In genomic region chr7:156999611-157000046, GRCh38 we compare ENCODE assay signal across 11 cellular contexts. TPM values are rescaled to one million over a fixed set of nuclear protein-coding genes. Genes with fewer than 3 reads are reported as not detected.
A peak's percentile ranks its signal among the peaks of the same experiment; 100 is the strongest.
DNase-seq lines count a peak whose midpoint lies in the region; ATAC-seq and TF ChIP-seq lines count a peak whose summit lies in the region.
"Had no signal": no experiment of that assay in that cellular context is flagged by ENCODE, and none has a peak within 500 bp of the region (broad histone marks: within the 10 kb centered on the region; RNA-seq: fewer than 3 reads in every experiment).

No MANE protein-coding gene starts in this region.

- peak overlapping the region; percentile 58 for H3K4me3 Mint-ChIP-seq in CD4-positive, alpha-beta T cell
- peak overlapping the region; percentile 36 to 81 (median 64) for H3K4me3 Mint-ChIP-seq in naive thymus-derived CD8-positive, alpha-beta T cell

- no peaks in the 10 kb centered on the region for H3K9me3 Mint-ChIP-seq in CD4-positive, alpha-beta T cell
- H3K9me3 Mint-ChIP-seq in naive thymus-derived CD8-positive, alpha-beta T cell = no peaks in the 10 kb centered on the region

- no peak overlapping the region for H3K27ac Mint-ChIP-seq in CD4-positive, alpha-beta T cell
- H3K27ac Mint-ChIP-seq in naive thymus-derived CD8-positive, alpha-beta T cell = no peak overlapping the region

- peaks cover 78% of the 10 kb centered on the region for H3K27me3 ChIP-seq in CD4-positive, alpha-beta T cell (ENCODE audit: control insufficient read depth, insufficient read depth, low read length)
- peaks cover 34% of the 10 kb centered on the region for H3K27me3 ChIP-seq in colonic mucosa

- H3K27me3 Mint-ChIP-seq in CD4-positive, alpha-beta T cell = peaks cover 78% of the 10 kb centered on the region
- H3K27me3 Mint-ChIP-seq in naive thymus-derived CD8-positive, alpha-beta T cell = peaks cover 45 to 93% (median 66%) of the 10 kb centered on the region in 5 donors

- CTCF ChIA-PET in CD4-positive, alpha-beta T cell (lab: Charles Lee) = no interaction called here

- H3K4me1 ChIP-seq in colonic mucosa = peaks cover 14% of the 10 kb centered on the region
- H3K4me1 ChIP-seq: parathyroid adenoma had no signal

- peak overlapping the region; percentile 53 for H3K4me3 ChIP-seq in colonic mucosa

- peaks cover 29% of the 10 kb centered on the region for H3K4me1 Mint-ChIP-seq in CD4-positive, alpha-beta T cell (ENCODE audit: low read depth)
- H3K4me1 Mint-ChIP-seq in naive thymus-derived CD8-positive, alpha-beta T cell = peaks cover 13 to 49% (median 30%) of the 10 kb centered on the region in 4 donors

- H3K27ac ChIP-seq in CD4-positive, alpha-beta T cell (ENCODE audit: low read depth, low read length) = no peak overlapping the region
- H3K27ac ChIP-seq in colonic mucosa = peak overlapping the region; percentile 70
- H3K27ac ChIP-seq: adrenal gland, parathyroid adenoma had no signal

- H3K36me3 Mint-ChIP-seq in CD4-positive, alpha-beta T cell (ENCODE audit: low read depth) = no peaks in the 10 kb centered on the region
- peaks cover 0 to 6% (median 0%) of the 10 kb centered on the region in 3 donors for H3K36me3 Mint-ChIP-seq in naive thymus-derived CD8-positive, alpha-beta T cell

- DNase-seq in CD4-positive, alpha-beta T cell = no peak
- DNase-seq in colonic mucosa = peak; percentile 62
- no peak for DNase-seq in naive thymus-derived CD8-positive, alpha-beta T cell
- no peak for DNase-seq in stimulated activated CD4-positive, alpha-beta T cell treated with anti-CD3 and anti-CD28 coated beads, Interleukin-2, amount 100 ng/mL, for 24 hours
- DNase-seq in OCI-M1 (lab: John Stamatoyannopoulos, UW) = no peak
- no peak for DNase-seq in hepatic stellate cell (ENCODE audit: low spot score)
- DNase-seq: NCI-H2081 treated with DMSO at 0.1 percent for 48 hours had no signal

- TF ChIP-seq CTCF in CD4-positive, alpha-beta T cell (IDR thresholded peaks at IDR 0.05) = no peak
- no peak for TF ChIP-seq CTCF in colonic mucosa (IDR thresholded peaks at IDR 0.05)

- POLR2A ChIA-PET in CD4-positive, alpha-beta T cell (lab: Charles Lee) = no interaction called here
- POLR2A ChIA-PET in naive thymus-derived CD8-positive, alpha-beta T cell (lab: Charles Lee) = no interaction called here

- no peaks in the 10 kb centered on the region for H3K36me3 ChIP-seq in colonic mucosa
- H3K36me3 ChIP-seq: adrenal gland had no signal

- no peak for ATAC-seq in CD4-positive, alpha-beta T cell (ENCODE audit: poor library complexity)
- ATAC-seq in HG02678 (IDR thresholded peaks at IDR 0.05; ENCODE audit: unreplicated experiment) = peak; percentile 41
- ATAC-seq in naive thymus-derived CD8-positive, alpha-beta T cell = peak in 1 of 2 donors; percentile 37
- ATAC-seq in GM19023 (IDR thresholded peaks at IDR 0.05; ENCODE audit: unreplicated experiment) = no peak

- no peaks in the 10 kb centered on the region for H3K9me3 ChIP-seq in CD4-positive, alpha-beta T cell (ENCODE audit: control insufficient read depth, low read length)
- H3K9me3 ChIP-seq in colonic mucosa = no peaks in the 10 kb centered on the region
- H3K9me3 ChIP-seq: adrenal gland had no signal

- intact Hi-C loops in CD4-positive, alpha-beta T cell (cut with DNase I, micrococcal nuclease) = no loop called here
- intact Hi-C loops in colonic mucosa (cut with DNase I) = no loop called here

- peak overlapping the region in 1 of 2 donors; percentile 35 for H3K9ac ChIP-seq in colonic mucosa (ENCODE audit: low read depth in 2 of 2, low read length in 2 of 2)
- H3K9ac ChIP-seq: parathyroid adenoma had no signal

RNA-seq across cellular contexts. Expression of gene MNX1, which starts 10.8 kb away (rescaled TPM):
- under 1 TPM in 1 of 2 experiments, not detected in 1; 0.14 TPM for total RNA-seq in CD4-positive, alpha-beta T cell
- 10 to 100 TPM; 14.5 to 27.4 TPM for total RNA-seq in colonic mucosa
- total RNA-seq in naive thymus-derived CD8-positive, alpha-beta T cell = not detected
- not detected for polyA plus RNA-seq in naive thymus-derived CD8-positive, alpha-beta T cell
- polyA plus RNA-seq: adrenal gland had no signal

RNA-seq across cellular contexts. Expression of gene NOM1, which starts 50.1 kb away (rescaled TPM):
- 10 to 100 TPM; 25.5 to 27.6 TPM for total RNA-seq in CD4-positive, alpha-beta T cell
- total RNA-seq in colonic mucosa = 10 to 100 TPM; 12.7 to 21.4 TPM
- 10 to 100 TPM; 36.8 to 40.1 TPM for total RNA-seq in naive thymus-derived CD8-positive, alpha-beta T cell
- 1 to 10 TPM; 2.2 to 7.2 (median 6.6) TPM for polyA plus RNA-seq in naive thymus-derived CD8-positive, alpha-beta T cell

Comparison
In these comparisons a context has a peak if more than half of its experiments do, and no peak if none do; other contexts are left out.
1. RNA of gene MNX1, which starts 10.8 kb away (total RNA-seq): 14.5 to 27.4 TPM in colonic mucosa; 0.14 TPM in CD4-positive, alpha-beta T cell and not detected in naive thymus-derived CD8-positive, alpha-beta T cell; every median in the first group is over 10 times any median in the second.